Comparison of ENCODE assay signal across 30 cellular contexts in the genomic region with DNA sequence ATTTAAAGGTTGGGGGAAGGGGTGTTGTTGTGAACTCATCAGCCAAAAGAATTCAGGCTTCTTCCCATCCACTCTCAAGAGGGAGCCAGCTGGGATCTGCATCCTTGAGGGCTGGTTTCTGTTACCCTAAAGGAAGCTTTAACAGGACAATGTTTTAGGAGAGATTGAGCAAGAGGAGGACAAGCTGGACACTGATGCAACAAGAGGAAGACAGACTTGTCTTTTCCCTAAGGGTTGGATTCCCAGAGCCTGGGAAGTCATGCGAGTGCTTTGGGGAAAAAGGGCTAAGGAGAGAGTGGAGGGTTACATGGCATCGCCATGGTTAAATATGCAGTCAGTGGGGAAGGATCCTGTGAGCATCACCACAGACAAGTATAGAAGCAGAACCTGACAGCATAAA. TPM values are rescaled to one million over a fixed set of nuclear protein-coding genes. Genes with fewer than 3 reads are reported as not detected.
"Had no signal": no experiment of that assay in that cellular context is flagged by ENCODE, and none has a peak within 500 bp of the region (broad histone marks: within the 10 kb centered on the region; RNA-seq: fewer than 3 reads in every experiment).

No MANE protein-coding gene starts in this region.

- H3K27me3 Mint-ChIP-seq: activated B cell treated with CpG ODN at 0.5 μM for 24 hours; activated CD4-positive, alpha-beta T cell treated with anti-CD3 and anti-CD28 coated beads, Interleukin-2, amount 10 ng/mL, durations not matched to agents 24 days and 14 days; activated CD8-positive, alpha-beta memory T cell treated with anti-CD3 and anti-CD28 coated beads, Interleukin-2, amount 10 ng/mL, durations not matched to agents 7 days and 5 days; activated naive CD4-positive, alpha-beta T cell treated with anti-CD3 and anti-CD28 coated beads, Interleukin-2, amount 50 U/mL, for 24 hours; activated T-cell treated with anti-CD3 and anti-CD28 coated beads, Interleukin-2, amount 50 U/mL, for 24 hours had no signal

- ATAC-seq: activated CD8-positive, alpha-beta memory T cell treated with anti-CD3 and anti-CD28 coated beads, Interleukin-2, amount 10 ng/mL, durations not matched to agents 7 days and 5 days; Panc1; SK-N-SH treated with all-trans-retinoic acid at 6 μM for 48 hours had no signal

- H3K4me3 Mint-ChIP-seq: activated B cell treated with CpG ODN at 0.5 μM for 24 hours; activated CD4-positive, alpha-beta T cell treated with anti-CD3 and anti-CD28 coated beads, Interleukin-2, amount 10 ng/mL, durations not matched to agents 24 days and 14 days; activated CD8-positive, alpha-beta memory T cell treated with anti-CD3 and anti-CD28 coated beads, Interleukin-2, amount 10 ng/mL, durations not matched to agents 7 days and 5 days; activated naive CD4-positive, alpha-beta T cell treated with anti-CD3 and anti-CD28 coated beads, Interleukin-2, amount 50 U/mL, for 24 hours; activated T-cell treated with anti-CD3 and anti-CD28 coated beads, Interleukin-2, amount 50 U/mL, for 24 hours; activated T-helper 1 cell treated with anti-CD3 and anti-CD28 coated beads, Interleukin-12 subunit alpha, Interleukin-12 subunit beta, Interleukin-2, Interleukin-4 antibody, amounts not matched to agents 30 ng/mL and 10 ng/mL and 1 ng/mL, durations not matched to agents 14 hours and 24 hours and 36 hours; T-helper 1 cell treated with Interleukin-12 subunit alpha and Interleukin-12 subunit beta and Interleukin-4 antibody, amounts not matched to agents 30 μg/mL and 1 μg/mL, for 36 hours had no signal

- H3K27ac ChIP-seq: brain microvascular endothelial cell, cardiac muscle cell, RWPE1, SJSA1 had no signal

- DNase-seq: activated B cell treated with CpG ODN at 0.5 μM for 24 hours; activated CD4-positive, alpha-beta T cell treated with anti-CD3 and anti-CD28 coated beads for 1 hour; activated CD4-positive, alpha-beta T cell treated with anti-CD3 and anti-CD28 coated beads, Interleukin-2, amount 10 ng/mL, durations not matched to agents 24 days and 14 days; activated CD4-positive, alpha-beta T cell treated with anti-CD3 and anti-CD28 coated beads, Interleukin-2, amount 50 U/mL, for 48 hours; activated CD8-positive, alpha-beta memory T cell treated with anti-CD3 and anti-CD28 coated beads, Interleukin-2, amount 10 ng/mL, durations not matched to agents 7 days and 5 days; activated effector memory CD4-positive, alpha-beta T cell treated with Interleukin-2 at 50 U/mL for 16 hours; activated naive CD4-positive, alpha-beta T cell; activated T-cell treated with anti-CD3 and anti-CD28 coated beads, Interleukin-2, amount 50 U/mL, for 24 hours; amygdala; brain microvascular endothelial cell; Karpas-422; NCI-H1048; NCI-H1417; NCI-H1930; NCI-H2107; NCI-H345; NCI-H510A; NCI-H69; NK-92 treated with Interleukin-12 subunit alpha and Interleukin-12 subunit beta, amount 100 ng/mL, for 24 hours; OCI-M1; SHP77; T-helper 9 cell had no signal

- H3K4me1 Mint-ChIP-seq: activated B cell treated with CpG ODN at 0.5 μM for 24 hours; activated CD4-positive, alpha-beta T cell treated with anti-CD3 and anti-CD28 coated beads, Interleukin-2, amount 10 ng/mL, durations not matched to agents 24 days and 14 days; activated CD8-positive, alpha-beta memory T cell treated with anti-CD3 and anti-CD28 coated beads, Interleukin-2, amount 10 ng/mL, durations not matched to agents 7 days and 5 days; activated naive CD4-positive, alpha-beta T cell treated with anti-CD3 and anti-CD28 coated beads, Interleukin-2, amount 50 U/mL, for 24 hours had no signal

- H3K9me3 ChIP-seq: SJSA1 had no signal

- H3K36me3 Mint-ChIP-seq: activated CD8-positive, alpha-beta memory T cell treated with anti-CD3 and anti-CD28 coated beads, Interleukin-2, amount 10 ng/mL, durations not matched to agents 7 days and 5 days; activated naive CD4-positive, alpha-beta T cell treated with anti-CD3 and anti-CD28 coated beads, Interleukin-2, amount 50 U/mL, for 24 hours had no signal

- H3K4me3 ChIP-seq: cardiac muscle cell, SJSA1 had no signal

- H3K36me3 ChIP-seq: brain microvascular endothelial cell, cardiac muscle cell, SJSA1 had no signal

- H3K27me3 ChIP-seq: brain microvascular endothelial cell, cardiac muscle cell, SJSA1 had no signal

- H3K27ac Mint-ChIP-seq: activated B cell treated with CpG ODN at 0.5 μM for 24 hours; activated CD4-positive, alpha-beta T cell treated with anti-CD3 and anti-CD28 coated beads, Interleukin-2, amount 10 ng/mL, durations not matched to agents 24 days and 14 days; activated CD8-positive, alpha-beta memory T cell treated with anti-CD3 and anti-CD28 coated beads, Interleukin-2, amount 10 ng/mL, durations not matched to agents 7 days and 5 days; activated naive CD4-positive, alpha-beta T cell treated with anti-CD3 and anti-CD28 coated beads, Interleukin-2, amount 50 U/mL, for 24 hours; activated T-cell treated with anti-CD3 and anti-CD28 coated beads, Interleukin-2, amount 50 U/mL, for 24 hours; activated T-helper 1 cell treated with anti-CD3 and anti-CD28 coated beads, Interleukin-12 subunit alpha, Interleukin-12 subunit beta, Interleukin-2, Interleukin-4 antibody, amounts not matched to agents 30 ng/mL and 10 ng/mL and 1 ng/mL, durations not matched to agents 14 hours and 24 hours and 36 hours; T-helper 1 cell treated with Interleukin-12 subunit alpha and Interleukin-12 subunit beta and Interleukin-4 antibody, amounts not matched to agents 30 μg/mL and 1 μg/mL, for 36 hours had no signal

RNA-seq across cellular contexts. Expression of gene PDE1C, which starts 47.6 kb away (rescaled TPM):
- total RNA-seq: activated B cell treated with CpG ODN at 0.5 μM for 24 hours; activated CD4-positive, alpha-beta T cell treated with anti-CD3 and anti-CD28 coated beads, Interleukin-2, amount 10 ng/mL, durations not matched to agents 24 days and 14 days; activated CD8-positive, alpha-beta memory T cell treated with anti-CD3 and anti-CD28 coated beads, Interleukin-2, amount 10 ng/mL, durations not matched to agents 7 days and 5 days; activated T-helper 1 cell treated with anti-CD3 and anti-CD28 coated beads, Interleukin-12 subunit alpha, Interleukin-12 subunit beta, Interleukin-2, Interleukin-4 antibody, amounts not matched to agents 30 ng/mL and 10 ng/mL and 1 ng/mL, durations not matched to agents 14 hours and 24 hours and 36 hours had no signal
